In genomic region chr2:143742631-143743030, GRCh38 we compare ENCODE assay signal across 1 cellular context.
TF ChIP-seq lines count a peak whose summit lies in the region.

No MANE protein-coding gene starts in this region.

TF ChIP-seq in SK-N-SH treated with all-trans-retinoic acid at 6 μM for 48 hours, 23 proteins besides CTCF, POLR2A, EP300 and RAD21 (continued from another document):
- TF ChIP-seq ARNTL (CRISPR knock-in tag; IDR thresholded peaks at IDR 0.05; ENCODE audit: borderline replicate concordance, low read depth) (no peak), OSR1 (CRISPR knock-in tag; IDR thresholded peaks at IDR 0.05) (no peak), ISL1 (CRISPR knock-in tag; IDR thresholded peaks at IDR 0.05) (no peak)
